8 cellular contexts compared by ENCODE assay signal in genomic region chr2:208025814-208026184, GRCh38. TPM values are rescaled to one million over a fixed set of nuclear protein-coding genes. Genes with fewer than 3 reads are reported as not detected.
DNase-seq lines count a peak whose midpoint lies in the region; ATAC-seq and TF ChIP-seq lines count a peak whose summit lies in the region.

No MANE protein-coding gene starts in this region.

- peaks cover 4% of the 10 kb centered on the region; the same call in 1 of the 2 replicates for H3K4me1 ChIP-seq in BE2C
- peaks cover 0 to 26% (median 17%) of the 10 kb centered on the region in 12 donors for H3K4me1 ChIP-seq in heart left ventricle
- peaks cover 5 to 10% (median 8%) of the 10 kb centered on the region in 3 donors for H3K4me1 ChIP-seq in skeletal muscle tissue (ENCODE audit: control insufficient read depth in 3 of 3, insufficient read depth in 3 of 3, low read length in 3 of 3)

- no peak for TF ChIP-seq CTCF in BE2C (IDR thresholded peaks at IDR 0.05; ENCODE audit: low read depth, low read length)
- TF ChIP-seq CTCF in heart left ventricle (IDR thresholded peaks at IDR 0.05): no peak

- no peak for DNase-seq in BE2C
- DNase-seq in MV-4-11 (lab: John Stamatoyannopoulos, UW): peak; percentile 59
- DNase-seq in activated naive CD4-positive, alpha-beta T cell treated with Interleukin-2 at 50 U/mL for 16 hours: peak; percentile 45
- DNase-seq in heart left ventricle: no peak
- no peak for DNase-seq in LoVo (ENCODE audit: low spot score)

- H3K4me3 ChIP-seq in BE2C (ENCODE audit: low read depth, low read length) (peak overlapping the region; percentile 99), heart left ventricle (peak overlapping the region; percentile 68 to 91 (median 81)), skeletal muscle tissue (ENCODE audit: low read length in 3 of 3) (peak overlapping the region; percentile 86 to 100 (median 95))

- 60 to 70% (median 63%) methylated on average over 10 of the region's 10 CpGs for WGBS in heart left ventricle, 4 donors

- ATAC-seq in GM21381 (IDR thresholded peaks at IDR 0.05; ENCODE audit: unreplicated experiment) (peak; percentile 14), heart left ventricle (peak in 2 of 4 donors; percentile 24 to 27), GM18873 (IDR thresholded peaks at IDR 0.05; ENCODE audit: low FRiP score, unreplicated experiment) (no peak)

- TF ChIP-seq POLR2A in heart left ventricle (IDR thresholded peaks at IDR 0.05): no peak

- H3K27me3 ChIP-seq in BE2C (no peaks in the 10 kb centered on the region), heart left ventricle (no peaks in the 10 kb centered on the region), skeletal muscle tissue (ENCODE audit: control insufficient read depth in 3 of 3, insufficient read depth in 3 of 3, low read length in 3 of 3) (no peaks in the 10 kb centered on the region)

- no peaks in the 10 kb centered on the region for H3K9me3 ChIP-seq in BE2C
- no peaks in the 10 kb centered on the region for H3K9me3 ChIP-seq in heart left ventricle
- no peaks in the 10 kb centered on the region for H3K9me3 ChIP-seq in skeletal muscle tissue (ENCODE audit: control insufficient read depth in 3 of 3, low read length in 3 of 3)

- no peaks in the 10 kb centered on the region for H3K36me3 ChIP-seq in BE2C
- H3K36me3 ChIP-seq in heart left ventricle: peaks cover 0 to under 1% (median 0%) of the 10 kb centered on the region in 9 donors
- no peaks in the 10 kb centered on the region for H3K36me3 ChIP-seq in skeletal muscle tissue (ENCODE audit: control insufficient read depth in 3 of 3, insufficient read depth in 3 of 3, low read length in 3 of 3)

- H3K9ac ChIP-seq in skeletal muscle tissue (ENCODE audit: low read depth in 1 of 3, low read length in 3 of 3): peak overlapping the region; percentile 85 to 97 (median 91)

- peak overlapping the region; percentile 55 to 89 (median 78) for H3K27ac ChIP-seq in heart left ventricle
- peak overlapping the region; percentile 73 for H3K27ac ChIP-seq in skeletal muscle tissue (ENCODE audit: low read depth, low read length)

- intact Hi-C loops in heart left ventricle (cut with DNase I): loop anchor here in 4 of 10 donors (2.0 to 10.0 kb wide), 3 partner anchors 257 to 401 kb away; partner anchors contain the start of genes FZD5 (in 3 of the 4) and METTL21A (in 2 of the 4)

RNA-seq across cellular contexts. Expression of gene PLEKHM3, which starts 0.5 kb away (rescaled TPM):
- polyA plus RNA-seq in BE2C (2012; ENCODE audit: insufficient read depth, insufficient read length, low read depth): 9.3 TPM
- 10 to 100 TPM; 10.3 to 28.3 (median 17.4) TPM for total RNA-seq in heart left ventricle
- polyA plus RNA-seq in heart left ventricle: 1 to 10 TPM; 5.2 to 7.3 TPM
- total RNA-seq in skeletal muscle tissue: 20.9 TPM

Comparison
In these comparisons a context has a peak if more than half of its experiments do, and no peak if none do; other contexts are left out.
1. DNase-seq: peak in MV-4-11 (single experiment) and activated naive CD4-positive, alpha-beta T cell treated with Interleukin-2 at 50 U/mL for 16 hours (single experiment); none in BE2C (single experiment), heart left ventricle (0 of 5) and LoVo (single experiment).
2. Peak in every context shown above with its lines, with median percentiles within 50 percentile points of each other: H3K4me3 ChIP-seq.